In genomic region chr3:129495006-129495639, GRCh38 we compare ENCODE assay signal across 12 cellular contexts. TPM values are rescaled to one million over a fixed set of nuclear protein-coding genes. Genes with fewer than 3 reads are reported as not detected.
DNase-seq lines count a peak whose midpoint lies in the region; TF ChIP-seq lines count a peak whose summit lies in the region.
"Not testable (repeated sequence)": the region's sequence is repeated elsewhere in the genome, so short reads cannot be mapped to it uniquely, and the experiment has no call there.
"Had no signal": no experiment of that assay in that cellular context is flagged by ENCODE, and none has a peak within 500 bp of the region (broad histone marks: within the 10 kb centered on the region; RNA-seq: fewer than 3 reads in every experiment).

No MANE protein-coding gene starts in this region.

- not testable (repeated sequence) for H3K79me1 ChIP-seq in mesenchymal stem cell (replicated peaks; ENCODE audit: low read length, poor library complexity, severe bottlenecking)

- DNase-seq in GM04503 (ENCODE audit: low read depth): peak; percentile 61
- peak; percentile 80 for DNase-seq in MG63
- peak in 2 of 7 donors; percentile 33 to 56 for DNase-seq in adrenal gland
- not testable (repeated sequence) for DNase-seq in endothelial cell (ENCODE audit: low spot score); left ventricle myocardium inferior; vagina (ENCODE audit: extremely low spot score in 2 of 2)
- peak; percentile 83 for DNase-seq in mesenchymal stem cell
- peak; percentile 82 for DNase-seq in renal cortical epithelial cell (ENCODE audit: low read depth)

- not testable (repeated sequence) for H3K27me3 Mint-ChIP-seq in endothelial cell (ENCODE audit: unreplicated experiment)

- H3K36me3 ChIP-seq in MG63: peaks cover 40% of the 10 kb centered on the region
- not testable (repeated sequence) for H3K36me3 ChIP-seq in adrenal gland (replicated peaks in 1 of 2); vagina
- H3K36me3 ChIP-seq in left ventricle myocardium inferior: peaks cover 18% of the 10 kb centered on the region
- H3K36me3 ChIP-seq in mesenchymal stem cell (ENCODE audit: control insufficient read depth in 1 of 2, insufficient read depth in 2 of 2, low read depth in 1 of 2, low read length in 2 of 2): peaks cover 13 to 45% of the 10 kb centered on the region in 2 experiments

- not testable (repeated sequence) for H3K27me3 ChIP-seq in MG63; adrenal gland; left ventricle myocardium inferior (ENCODE audit: low read depth); mesenchymal stem cell (ENCODE audit: control insufficient read depth in 1 of 2, insufficient read depth in 1 of 2, low read length in 2 of 2); vagina

- TF ChIP-seq POLR2A in adrenal gland (IDR thresholded peaks at IDR 0.05); vagina (IDR thresholded peaks at IDR 0.05): not testable (repeated sequence)

- H2AFZ ChIP-seq in mesenchymal stem cell (ENCODE audit: low read depth, low read length): not testable (repeated sequence)

- peaks cover 12 to 26% of the 10 kb centered on the region in 2 donors for H3K4me1 ChIP-seq in adrenal gland (replicated peaks in 1 of 2)
- H3K4me1 ChIP-seq in left ventricle myocardium inferior: peaks cover 74% of the 10 kb centered on the region
- H3K4me1 ChIP-seq in mesenchymal stem cell (ENCODE audit: control insufficient read depth, insufficient read depth, low read depth, low read length): peaks cover 16% of the 10 kb centered on the region
- H3K4me1 ChIP-seq in vagina: peaks cover 18% of the 10 kb centered on the region

- not testable (repeated sequence) for H3K36me3 Mint-ChIP-seq in endothelial cell (ENCODE audit: low read depth, unreplicated experiment)

- H4K8ac ChIP-seq in mesenchymal stem cell (ENCODE audit: low read length): peak overlapping the region; percentile 58

- not testable (repeated sequence) for H3K4me2 ChIP-seq in mesenchymal stem cell (ENCODE audit: low read length, poor library complexity, severe bottlenecking)

- not testable (repeated sequence) for H3K4me3 ChIP-seq in MG63; adrenal gland; left ventricle myocardium inferior; mesenchymal stem cell (ENCODE audit: insufficient read depth in 1 of 2, low read depth in 1 of 2, low read length in 2 of 2); vagina

- peak overlapping the region; percentile 36 for H2BK5ac ChIP-seq in mesenchymal stem cell (ENCODE audit: low read depth, low read length, poor library complexity, severe bottlenecking)

- H2BK120ac ChIP-seq in mesenchymal stem cell (ENCODE audit: low read depth, low read length): peak overlapping the region; percentile 11

- peak overlapping the region; percentile 44 for H4K91ac ChIP-seq in mesenchymal stem cell (ENCODE audit: low read length)

- H3K4me3 Mint-ChIP-seq in endothelial cell (ENCODE audit: unreplicated experiment): not testable (repeated sequence)

- peak overlapping the region; percentile 95 for H3K27ac Mint-ChIP-seq in endothelial cell (ENCODE audit: unreplicated experiment)

- H3K9me3 Mint-ChIP-seq in endothelial cell (ENCODE audit: unreplicated experiment): not testable (repeated sequence)

- H3K9me3 ChIP-seq in MG63; adrenal gland (replicated peaks in 1 of 3); left ventricle myocardium inferior (replicated peaks); mesenchymal stem cell (ENCODE audit: control insufficient read depth, low read length); vagina: not testable (repeated sequence)

- peak overlapping the region; percentile 66 for H3K9ac ChIP-seq in mesenchymal stem cell (ENCODE audit: low read length)

- peaks cover 78% of the 10 kb centered on the region for H3K4me1 Mint-ChIP-seq in endothelial cell (ENCODE audit: unreplicated experiment)

- H3K27ac ChIP-seq in adrenal gland (peak overlapping the region in 4 of 5 donors; percentile 59 to 91 (median 74)), left ventricle myocardium inferior (replicated peaks) (peak overlapping the region; percentile 85), mesenchymal stem cell (ENCODE audit: low read length, poor library complexity, severe bottlenecking) (peak overlapping the region; percentile 59), vagina (peak overlapping the region; percentile 76)

- H2BK15ac ChIP-seq in mesenchymal stem cell (ENCODE audit: low read depth, poor library complexity, severe bottlenecking): not testable (repeated sequence)

- not testable (repeated sequence) for H3K23ac ChIP-seq in mesenchymal stem cell (ENCODE audit: low read length in 2 of 2)

- not testable (repeated sequence) for TF ChIP-seq CTCF in adrenal gland (IDR thresholded peaks at IDR 0.05); endothelial cell (IDR thresholded peaks at IDR 0.05; ENCODE audit: unreplicated experiment); left ventricle myocardium inferior (IDR thresholded peaks at IDR 0.05; ENCODE audit: borderline replicate concordance); vagina (IDR thresholded peaks at IDR 0.05)

- peak overlapping the region; percentile 24 for H2AK5ac ChIP-seq in mesenchymal stem cell (ENCODE audit: low read length, severe bottlenecking)

- peak overlapping the region in 1 of 2 experiments; percentile 40 for H2BK12ac ChIP-seq in mesenchymal stem cell (ENCODE audit: low read length in 2 of 2)

- H3K18ac ChIP-seq in mesenchymal stem cell (ENCODE audit: low read depth in 1 of 2, low read length in 2 of 2): peak overlapping the region; percentile 63 to 71

- H3K14ac ChIP-seq in mesenchymal stem cell (ENCODE audit: low read length in 2 of 2): not testable (repeated sequence)

- WGBS in adrenal gland, 4 donors: 35 to 62% (median 56%) methylated on average over 7 to 10 of the region's 10 CpGs
- WGBS in mesenchymal stem cell: 43% methylated on average over 9 of the region's 10 CpGs

- H3K4ac ChIP-seq in mesenchymal stem cell (ENCODE audit: low read depth in 1 of 2, low read length in 2 of 2): peak overlapping the region; percentile 5 to 84

- intact Hi-C loops in adrenal gland (cut with DNase I): loop anchor here in 1 of 2 donors (10.0 kb wide), 1 partner anchor 330 kb away; no protein-coding TSS in a partner anchor
- intact Hi-C loops in left ventricle myocardium inferior (cut with micrococcal nuclease); vagina (cut with DNase I): not testable (repeated sequence)

RNA-seq across cellular contexts. Expression of gene RHO, which starts 33.3 kb away (rescaled TPM):
- total RNA-seq in MG63 (2014; rRNA removed; shearing (Covaris generic); ENCODE audit: low replicate concordance): not detected in 2 replicates
- total RNA-seq in adrenal gland (not detected), endothelial cell (ENCODE audit: unreplicated experiment) (not detected), left ventricle myocardium inferior (not detected), renal cortical epithelial cell (not detected in 2 replicates), vagina (not detected)
- not detected for polyA plus RNA-seq in adrenal gland
- not detected for polyA plus RNA-seq in mesenchymal stem cell (2013, experiment 1 of 2)
- not detected for polyA plus RNA-seq in mesenchymal stem cell (2013, experiment 2 of 2)
- total RNA-seq: activated naive CD4-positive, alpha-beta T cell treated with anti-CD3 and anti-CD28 coated beads, Interleukin-2, amount 50 U/mL, for 72 hours; CD4-positive, alpha-beta T cell had no signal
- polyA plus RNA-seq: keratinocyte, neural cell had no signal

RNA-seq across cellular contexts. Expression of gene H1-8, which starts 47.9 kb away (rescaled TPM):
- total RNA-seq in MG63 (2014; rRNA removed; shearing (Covaris generic); ENCODE audit: low replicate concordance): not detected in 2 replicates
- not detected for total RNA-seq in adrenal gland
- polyA plus RNA-seq in adrenal gland: not detected
- 2.7 TPM for total RNA-seq in endothelial cell (ENCODE audit: unreplicated experiment)
- not detected for total RNA-seq in left ventricle myocardium inferior
- not detected for polyA plus RNA-seq in mesenchymal stem cell (2013, experiment 1 of 2)
- polyA plus RNA-seq in mesenchymal stem cell (2013, experiment 2 of 2): not detected
- not detected in 2 replicates for total RNA-seq in renal cortical epithelial cell
- not detected for total RNA-seq in vagina
- total RNA-seq: activated naive CD4-positive, alpha-beta T cell treated with anti-CD3 and anti-CD28 coated beads, Interleukin-2, amount 50 U/mL, for 72 hours; CD4-positive, alpha-beta T cell had no signal
- polyA plus RNA-seq: keratinocyte, neural cell had no signal

RNA-seq across cellular contexts. Expression of gene IFT122, which starts 55.1 kb away (rescaled TPM):
- 25.3 and 45.7 TPM in 2 replicates for total RNA-seq in MG63 (2014; rRNA removed; shearing (Covaris generic); ENCODE audit: low replicate concordance)
- total RNA-seq in adrenal gland (10 to 100 TPM; 18.2 to 38.4 (median 26.7) TPM), endothelial cell (ENCODE audit: unreplicated experiment) (25.1 TPM), left ventricle myocardium inferior (16.5 TPM), renal cortical epithelial cell (13.2 and 32.8 TPM in 2 replicates), vagina (33.4 TPM)
- 10 to 100 TPM; 15.7 to 23.9 (median 23.3) TPM for polyA plus RNA-seq in adrenal gland
- 8.0 TPM for polyA plus RNA-seq in mesenchymal stem cell (2013, experiment 1 of 2)
- 8.2 TPM for polyA plus RNA-seq in mesenchymal stem cell (2013, experiment 2 of 2)

RNA-seq across cellular contexts. Expression of gene MBD4, which starts 55.4 kb away (rescaled TPM):
- 17.2 and 26.5 TPM in 2 replicates for total RNA-seq in MG63 (2014; rRNA removed; shearing (Covaris generic); ENCODE audit: low replicate concordance)
- total RNA-seq in adrenal gland (10 to 100 TPM in 7 of 8 donors, 1 to 10 TPM in 1; 9.9 to 32.3 (median 25.4) TPM), endothelial cell (ENCODE audit: unreplicated experiment) (30.6 TPM), left ventricle myocardium inferior (18.8 TPM), renal cortical epithelial cell (20.8 and 34.7 TPM in 2 replicates), vagina (32.4 TPM)
- 10 to 100 TPM; 13.3 to 28.9 (median 13.4) TPM for polyA plus RNA-seq in adrenal gland
- 32.0 TPM for polyA plus RNA-seq in mesenchymal stem cell (2013, experiment 1 of 2)
- 31.3 TPM for polyA plus RNA-seq in mesenchymal stem cell (2013, experiment 2 of 2)
